ENCODE assay signal across 26 cellular contexts in genomic region chr2:69116438-69116837, GRCh38.
DNase-seq lines count a peak whose midpoint lies in the region; ATAC-seq, FAIRE-seq and TF ChIP-seq lines count a peak whose summit lies in the region.
"Had no signal": no experiment of that assay in that cellular context is flagged by ENCODE, and none has a peak within 500 bp of the region (broad histone marks: within the 10 kb centered on the region; RNA-seq: fewer than 3 reads in every experiment).

No MANE protein-coding gene starts in this region.

- H3K27me3 Mint-ChIP-seq in astrocyte (ENCODE audit: low read depth, unreplicated experiment) = no peaks in the 10 kb centered on the region
- H3K27me3 Mint-ChIP-seq: activated naive CD8-positive, alpha-beta T cell treated with anti-CD3 and anti-CD28 coated beads for 36 hours; naive B cell had no signal

- no peak overlapping the region for H3K9ac ChIP-seq in astrocyte (ENCODE audit: low read length)

- H3K4me3 Mint-ChIP-seq in astrocyte (ENCODE audit: unreplicated experiment) = no peak overlapping the region
- H3K4me3 Mint-ChIP-seq: activated naive CD8-positive, alpha-beta T cell treated with anti-CD3 and anti-CD28 coated beads for 36 hours; immature natural killer cell; naive B cell had no signal

- WGBS in thyroid gland, 2 donors = 79 to 90% methylated on average over 4 of the region's 4 CpGs

- peak overlapping the region; percentile 35 for H3K27ac Mint-ChIP-seq in astrocyte (ENCODE audit: unreplicated experiment)
- H3K27ac Mint-ChIP-seq: activated naive CD8-positive, alpha-beta T cell treated with anti-CD3 and anti-CD28 coated beads for 36 hours; CD4-positive, CD25-positive, alpha-beta regulatory T cell; immature natural killer cell; naive B cell had no signal

- no peak for TF ChIP-seq POLR2A in thyroid gland (IDR thresholded peaks at IDR 0.05)

- no peaks in the 10 kb centered on the region for H3K9me3 Mint-ChIP-seq in astrocyte (ENCODE audit: unreplicated experiment)
- H3K9me3 Mint-ChIP-seq: activated naive CD8-positive, alpha-beta T cell treated with anti-CD3 and anti-CD28 coated beads for 36 hours; immature natural killer cell; naive B cell had no signal

- no peaks in the 10 kb centered on the region for H3K79me2 ChIP-seq in astrocyte (ENCODE audit: insufficient read depth, low read length)
- H3K79me2 ChIP-seq: hepatocyte had no signal

- H3K4me2 ChIP-seq in astrocyte (ENCODE audit: low read length) = no peak overlapping the region
- H3K4me2 ChIP-seq: hepatocyte had no signal

- no peak for FAIRE-seq in astrocyte (lab: Jason Lieb, UNC)
- FAIRE-seq: GM12878 had no signal

- no peaks in the 10 kb centered on the region for H3K27me3 ChIP-seq in astrocyte (ENCODE audit: insufficient read depth, low read length)
- no peaks in the 10 kb centered on the region for H3K27me3 ChIP-seq in muscle layer of duodenum (ENCODE audit: low read depth, low read length)
- H3K27me3 ChIP-seq in thyroid gland = no peaks in the 10 kb centered on the region
- H3K27me3 ChIP-seq: hepatocyte, uterus had no signal

- intact Hi-C loops in Right ventricle myocardium superior (cut with DNase I) = no loop called here
- intact Hi-C loops in thyroid gland (cut with DNase I) = no loop called here

- H3K4me1 Mint-ChIP-seq in astrocyte (ENCODE audit: low read depth, unreplicated experiment) = peaks cover 13% of the 10 kb centered on the region
- H3K4me1 Mint-ChIP-seq: activated naive CD8-positive, alpha-beta T cell treated with anti-CD3 and anti-CD28 coated beads for 36 hours; CD4-positive, CD25-positive, alpha-beta regulatory T cell; immature natural killer cell; naive B cell had no signal

- H3K4me3 ChIP-seq in astrocyte (ENCODE audit: insufficient read depth, low read depth, low read length) = no peak overlapping the region
- H3K4me3 ChIP-seq in muscle layer of duodenum (ENCODE audit: low read depth in 1 of 2, low read length in 2 of 2) = no peak overlapping the region
- no peak overlapping the region for H3K4me3 ChIP-seq in thyroid gland (replicated peaks in 1 of 3)
- H3K4me3 ChIP-seq: GM12878, hepatocyte, lung, uterus had no signal

- H3K27ac ChIP-seq in astrocyte (ENCODE audit: low read depth, low read length) = no peak overlapping the region
- peak overlapping the region; percentile 27 for H3K27ac ChIP-seq in muscle layer of duodenum (ENCODE audit: low read length)
- peak overlapping the region; percentile 10 to 26 (median 23) for H3K27ac ChIP-seq in thyroid gland
- H3K27ac ChIP-seq: hepatocyte, RWPE1 had no signal

- H3K36me3 ChIP-seq in astrocyte (ENCODE audit: insufficient read depth, low read length) = no peaks in the 10 kb centered on the region
- peaks cover 0 to 5% of the 10 kb centered on the region in 2 donors for H3K36me3 ChIP-seq in muscle layer of duodenum (ENCODE audit: control insufficient read depth in 1 of 2, insufficient read depth in 2 of 2, low read length in 2 of 2)
- no peaks in the 10 kb centered on the region for H3K36me3 ChIP-seq in thyroid gland
- H3K36me3 ChIP-seq: uterus had no signal

- H3K9me3 ChIP-seq in astrocyte (ENCODE audit: insufficient read depth, low read depth, low read length) = no peaks in the 10 kb centered on the region
- no peaks in the 10 kb centered on the region for H3K9me3 ChIP-seq in muscle layer of duodenum (ENCODE audit: control insufficient read depth in 1 of 2, low read length in 2 of 2)
- no peaks in the 10 kb centered on the region for H3K9me3 ChIP-seq in thyroid gland
- H3K9me3 ChIP-seq: uterus had no signal

- ATAC-seq in Right ventricle myocardium superior (ENCODE audit: poor library complexity) (peak; percentile 30), left lobe of liver (no peak)
- ATAC-seq: GM12878 had no signal

- DNase-seq in astrocyte (ENCODE audit: low read depth) (no peak), Right ventricle myocardium superior (no peak), thyroid gland (no peak), mucosa of gallbladder (ENCODE audit: low spot score) (no peak), GDM1 (lab: John Stamatoyannopoulos, UW) (no peak), left lobe of liver (ENCODE audit: low spot score) (no peak)
- DNase-seq: activated CD4-positive, alpha-beta T cell treated with anti-CD3 and anti-CD28 coated beads, Interleukin-2, amount 50 U/mL, for 48 hours; activated CD4-positive, CD25-positive, alpha-beta regulatory T cell; activated CD8-positive, alpha-beta memory T cell treated with anti-CD3 and anti-CD28 coated beads, Interleukin-2, amount 50 U/mL, for 48 hours; activated naive CD8-positive, alpha-beta T cell treated with anti-CD3 and anti-CD28 coated beads for 36 hours; CD4-positive, CD25-positive, alpha-beta regulatory T cell; immature natural killer cell; Kasumi-1; naive B cell; NCI-H1694 treated with DMSO at 0.1 percent for 48 hours; NCI-H2171 treated with DMSO at 0.1 percent for 48 hours; NCI-H526 treated with DMSO at 0.1 percent for 48 hours; nucleus accumbens; retina; T1000; uterus had no signal

- TF ChIP-seq CTCF in astrocyte (IDR thresholded peaks at IDR 0.05; ENCODE audit: insufficient read depth, low read depth, low read length) (no peak), thyroid gland (IDR thresholded peaks at IDR 0.05) (no peak)

- H3K4me1 ChIP-seq in astrocyte (ENCODE audit: insufficient read depth, low read length) (peaks cover 9% of the 10 kb centered on the region), muscle layer of duodenum (ENCODE audit: control insufficient read depth in 1 of 2, insufficient read depth in 2 of 2, low read length in 2 of 2) (peaks cover 0 to 14% of the 10 kb centered on the region in 2 donors), thyroid gland (peaks cover 18 to 53% of the 10 kb centered on the region in 2 donors)
- H3K4me1 ChIP-seq: uterus had no signal

- H4K20me1 ChIP-seq in astrocyte (ENCODE audit: insufficient read depth, low read length) = no peaks in the 10 kb centered on the region

- no peak overlapping the region for H2AFZ ChIP-seq in astrocyte (ENCODE audit: low read depth, low read length)
- H2AFZ ChIP-seq: hepatocyte had no signal

- H3K36me3 Mint-ChIP-seq in astrocyte (ENCODE audit: low read depth, unreplicated experiment) = peaks cover 7% of the 10 kb centered on the region
- H3K36me3 Mint-ChIP-seq: activated naive CD8-positive, alpha-beta T cell treated with anti-CD3 and anti-CD28 coated beads for 36 hours; CD4-positive, CD25-positive, alpha-beta regulatory T cell; immature natural killer cell; naive B cell had no signal
